In genomic region chr11:118872403-118872821, GRCh38 we compare ENCODE assay signal across 10 cellular contexts. TPM values are rescaled to one million over a fixed set of nuclear protein-coding genes. Genes with fewer than 3 reads are reported as not detected.
DNase-seq lines count a peak whose midpoint lies in the region; ATAC-seq lines count a peak whose summit lies in the region.
"Had no signal": no experiment of that assay in that cellular context is flagged by ENCODE, and none has a peak within 500 bp of the region (broad histone marks: within the 10 kb centered on the region; RNA-seq: fewer than 3 reads in every experiment).

No MANE protein-coding gene starts in this region.

- no peaks in the 10 kb centered on the region for H3K9me3 ChIP-seq in CD8-positive, alpha-beta memory T cell (ENCODE audit: low read length)
- H3K9me3 ChIP-seq in naive thymus-derived CD4-positive, alpha-beta T cell (ENCODE audit: control insufficient read depth in 2 of 3, low read length in 3 of 3) = no peaks in the 10 kb centered on the region

- H3K27me3 ChIP-seq in CD8-positive, alpha-beta memory T cell (ENCODE audit: insufficient read depth, low read length, poor library complexity, severe bottlenecking) = no peaks in the 10 kb centered on the region
- no peaks in the 10 kb centered on the region for H3K27me3 ChIP-seq in naive thymus-derived CD4-positive, alpha-beta T cell (ENCODE audit: control insufficient read depth in 2 of 2, insufficient read depth in 2 of 2, low read length in 2 of 2)

- peak; percentile 57 for ATAC-seq in HG03095 (IDR thresholded peaks at IDR 0.05; ENCODE audit: unreplicated experiment)
- no peak for ATAC-seq in naive thymus-derived CD4-positive, alpha-beta T cell
- no peak for ATAC-seq in HG03521 (IDR thresholded peaks at IDR 0.05; ENCODE audit: unreplicated experiment)
- ATAC-seq in HG02623 (IDR thresholded peaks at IDR 0.05; ENCODE audit: unreplicated experiment) = no peak

- H3K27ac ChIP-seq in CD8-positive, alpha-beta memory T cell (ENCODE audit: low read depth, low read length) = peak overlapping the region; percentile 25
- H3K27ac ChIP-seq in naive thymus-derived CD4-positive, alpha-beta T cell (ENCODE audit: low read depth, low read length) = peak overlapping the region; percentile 48

- peak overlapping the region; percentile 90 to 99 (median 97) for H3K27ac Mint-ChIP-seq in CD8-positive, alpha-beta memory T cell
- H3K27ac Mint-ChIP-seq in activated CD4-positive, alpha-beta memory T cell treated with anti-CD3 and anti-CD28 coated beads for 36 hours = peak overlapping the region; percentile 94
- peak overlapping the region; percentile 67 to 99 (median 99) for H3K27ac Mint-ChIP-seq in naive thymus-derived CD4-positive, alpha-beta T cell

- H3K4me1 Mint-ChIP-seq in CD8-positive, alpha-beta memory T cell = peaks cover 64 to 82% (median 73%) of the 10 kb centered on the region in 3 donors
- H3K4me1 Mint-ChIP-seq in activated CD4-positive, alpha-beta memory T cell treated with anti-CD3 and anti-CD28 coated beads for 36 hours (ENCODE audit: low read depth) = peaks cover 74% of the 10 kb centered on the region
- peaks cover 37 to 78% (median 70%) of the 10 kb centered on the region in 7 donors for H3K4me1 Mint-ChIP-seq in naive thymus-derived CD4-positive, alpha-beta T cell

- POLR2A ChIA-PET in CD8-positive, alpha-beta memory T cell (lab: Charles Lee) = interaction anchor here (0.8 to 1.4 kb wide), 5 partner anchors 13 to 81 kb away, joined by 3 to 12 read pairs (median 3); partner anchors contain the start of genes BCL9L and DDX6
- POLR2A ChIA-PET in activated CD4-positive, alpha-beta memory T cell treated with anti-CD3 and anti-CD28 coated beads for 36 hours (lab: Charles Lee) = interaction anchor here (1.3 to 2.1 kb wide), 4 partner anchors 9 to 84 kb away, joined by 4 to 22 read pairs (median 11); partner anchors contain the start of genes CXCR5 and DDX6
- POLR2A ChIA-PET in naive thymus-derived CD4-positive, alpha-beta T cell (lab: Charles Lee) = interaction anchor here (1.7 to 15.9 kb wide), 3 partner anchors 11 to 84 kb away, joined by 8 to 437 read pairs (median 8); partner anchors contain the start of genes CXCR5 and DDX6

- H3K27me3 Mint-ChIP-seq in CD8-positive, alpha-beta memory T cell = no peaks in the 10 kb centered on the region
- H3K27me3 Mint-ChIP-seq in activated CD4-positive, alpha-beta memory T cell treated with anti-CD3 and anti-CD28 coated beads for 36 hours = no peaks in the 10 kb centered on the region
- H3K27me3 Mint-ChIP-seq in naive thymus-derived CD4-positive, alpha-beta T cell = no peaks in the 10 kb centered on the region

- CTCF ChIA-PET in CD8-positive, alpha-beta memory T cell (lab: Charles Lee) = interaction anchor here (1.3 to 1.5 kb wide), 5 partner anchors 24 to 81 kb away, joined by 3 to 11 read pairs (median 6); partner anchors contain the start of gene DDX6
- CTCF ChIA-PET in activated CD4-positive, alpha-beta memory T cell treated with anti-CD3 and anti-CD28 coated beads for 36 hours (lab: Charles Lee) = interaction anchor here (0.6 to 1.3 kb wide), 5 partner anchors 11 to 182 kb away, joined by 3 to 7 read pairs (median 5); partner anchors contain the start of gene CXCR5
- CTCF ChIA-PET in naive thymus-derived CD4-positive, alpha-beta T cell (lab: Charles Lee) = interaction anchor here (1.3 kb wide), 1 partner anchor 23 kb away, joined by 3 read pairs; no protein-coding TSS in a partner anchor

- H3K4me1 ChIP-seq in CD8-positive, alpha-beta memory T cell (ENCODE audit: insufficient read depth, low read length) = peaks cover 79% of the 10 kb centered on the region
- H3K4me1 ChIP-seq in naive thymus-derived CD4-positive, alpha-beta T cell (ENCODE audit: control insufficient read depth in 2 of 2, insufficient read depth in 2 of 2, low read length in 2 of 2) = peaks cover 66 to 74% of the 10 kb centered on the region in 2 donors

- H3K4me3 Mint-ChIP-seq in CD8-positive, alpha-beta memory T cell = peak overlapping the region; percentile 66 to 87 (median 78)
- H3K4me3 Mint-ChIP-seq in activated CD4-positive, alpha-beta memory T cell treated with anti-CD3 and anti-CD28 coated beads for 36 hours = peak overlapping the region; percentile 69
- H3K4me3 Mint-ChIP-seq in naive thymus-derived CD4-positive, alpha-beta T cell = peak overlapping the region in 9 of 10 donors; percentile 1 to 80 (median 59)
- H3K4me3 Mint-ChIP-seq: neural crest cell had no signal

- H3K36me3 Mint-ChIP-seq in CD8-positive, alpha-beta memory T cell = no peaks in the 10 kb centered on the region
- no peaks in the 10 kb centered on the region for H3K36me3 Mint-ChIP-seq in activated CD4-positive, alpha-beta memory T cell treated with anti-CD3 and anti-CD28 coated beads for 36 hours
- peaks cover 0 to 5% (median 0%) of the 10 kb centered on the region in 5 donors for H3K36me3 Mint-ChIP-seq in naive thymus-derived CD4-positive, alpha-beta T cell

- H3K4me3 ChIP-seq in CD8-positive, alpha-beta memory T cell (ENCODE audit: low read length) = no peak overlapping the region
- H3K4me3 ChIP-seq in naive thymus-derived CD4-positive, alpha-beta T cell (ENCODE audit: low read length) = no peak overlapping the region

- no peaks in the 10 kb centered on the region for H3K9me3 Mint-ChIP-seq in CD8-positive, alpha-beta memory T cell
- no peaks in the 10 kb centered on the region for H3K9me3 Mint-ChIP-seq in activated CD4-positive, alpha-beta memory T cell treated with anti-CD3 and anti-CD28 coated beads for 36 hours
- peaks cover 0 to 5% (median 0%) of the 10 kb centered on the region in 11 donors for H3K9me3 Mint-ChIP-seq in naive thymus-derived CD4-positive, alpha-beta T cell
- H3K9me3 Mint-ChIP-seq: neural crest cell had no signal

- no peaks in the 10 kb centered on the region for H3K36me3 ChIP-seq in CD8-positive, alpha-beta memory T cell (ENCODE audit: insufficient read depth, low read length)
- H3K36me3 ChIP-seq in naive thymus-derived CD4-positive, alpha-beta T cell (ENCODE audit: control insufficient read depth in 2 of 3, insufficient read depth in 3 of 3, low read length in 3 of 3) = no peaks in the 10 kb centered on the region

- intact Hi-C loops in activated CD4-positive, alpha-beta memory T cell treated with anti-CD3 and anti-CD28 coated beads for 36 hours (cut with micrococcal nuclease) = loop anchor here (5.0 to 10.0 kb wide), 2 partner anchors 438 to 630 kb away; partner anchors contain the start of gene KMT2A
- intact Hi-C loops in naive thymus-derived CD4-positive, alpha-beta T cell (cut with micrococcal nuclease) = loop anchor here in 1 of 2 donors (5.0 kb wide), 1 partner anchor 40 kb away; no protein-coding TSS in a partner anchor

- DNase-seq in CD8-positive, alpha-beta memory T cell = peak in 4 of 5 donors; percentile 34 to 85 (median 56)
- peak; percentile 93 for DNase-seq in activated CD4-positive, alpha-beta memory T cell treated with anti-CD3 and anti-CD28 coated beads for 36 hours
- DNase-seq in naive thymus-derived CD4-positive, alpha-beta T cell = peak in 1 of 9 donors; percentile 22
- no peak for DNase-seq in amygdala (lab: John Stamatoyannopoulos, UW)
- DNase-seq in NCI-H2107 (lab: John Stamatoyannopoulos, UW) = no peak

RNA-seq across cellular contexts. Expression of gene CXCR5, which starts 11.3 kb away (rescaled TPM):
- total RNA-seq in CD8-positive, alpha-beta memory T cell = 1 to 10 TPM; 5.8 to 6.3 TPM
- polyA plus RNA-seq in CD8-positive, alpha-beta memory T cell = 4.5 TPM
- total RNA-seq in activated CD4-positive, alpha-beta memory T cell treated with anti-CD3 and anti-CD28 coated beads for 36 hours = 10 to 100 TPM; 28.0 to 28.3 TPM
- total RNA-seq in naive thymus-derived CD4-positive, alpha-beta T cell = 1 to 10 TPM in 4 of 5 experiments, under 1 TPM in 1; 0.41 to 2.9 (median 2.1) TPM
- polyA plus RNA-seq in naive thymus-derived CD4-positive, alpha-beta T cell = 1 to 10 TPM in 1 of 2 donors, under 1 TPM in 1; 0.60 to 1.1 TPM
- total RNA-seq: M059J, neural crest cell had no signal

RNA-seq across cellular contexts. Expression of gene BCL9L, which starts 53.3 kb away (rescaled TPM):
- 10 to 100 TPM; 39.6 to 42.8 TPM for total RNA-seq in CD8-positive, alpha-beta memory T cell
- polyA plus RNA-seq in CD8-positive, alpha-beta memory T cell = 9.1 TPM
- total RNA-seq in activated CD4-positive, alpha-beta memory T cell treated with anti-CD3 and anti-CD28 coated beads for 36 hours = 10 to 100 TPM; 28.2 to 31.8 TPM
- total RNA-seq in naive thymus-derived CD4-positive, alpha-beta T cell = 100 to 1,000 TPM in 4 of 5 experiments, 10 to 100 TPM in 1; 67.8 to 269 (median 266) TPM
- 1 to 10 TPM; 6.7 to 7.2 TPM for polyA plus RNA-seq in naive thymus-derived CD4-positive, alpha-beta T cell

Comparison
In these comparisons a context has a peak if more than half of its experiments do, and no peak if none do; other contexts are left out.
1. DNase-seq: peak in CD8-positive, alpha-beta memory T cell (4 of 5) and activated CD4-positive, alpha-beta memory T cell treated with anti-CD3 and anti-CD28 coated beads for 36 hours (single experiment); none in amygdala (0 of 56) and NCI-H2107 (single experiment).
2. Peak in every context shown above with its lines, with median percentiles within 50 percentile points of each other: H3K27ac Mint-ChIP-seq and H3K4me3 Mint-ChIP-seq.